ENCODE assay signal across 30 cellular contexts in genomic region chr15:40372966-40373365, GRCh38. TPM values are rescaled to one million over a fixed set of nuclear protein-coding genes. Genes with fewer than 3 reads are reported as not detected.
DNase-seq lines count a peak whose midpoint lies in the region; ATAC-seq, FAIRE-seq and TF ChIP-seq lines count a peak whose summit lies in the region.
"Had no signal": no experiment of that assay in that cellular context is flagged by ENCODE, and none has a peak within 500 bp of the region (broad histone marks: within the 10 kb centered on the region; RNA-seq: fewer than 3 reads in every experiment).

No MANE protein-coding gene starts in this region.

- no peak overlapping the region for H2BK15ac ChIP-seq in IMR-90 (ENCODE audit: low read depth, low read length)
- no peak overlapping the region for H2BK15ac ChIP-seq in mesenchymal stem cell (ENCODE audit: low read depth, poor library complexity, severe bottlenecking)

- no CpG with 5 or more reads among the region's 2 CpGs for WGBS in IMR-90 (ENCODE audit: extremely low coverage in 2 of 2, insufficient read length in 1 of 2), 2 experiments
- WGBS in mesenchymal stem cell = 3% methylated on average over 2 of the region's 2 CpGs
- 40% methylated on average over 2 of the region's 2 CpGs for WGBS in right lobe of liver (ENCODE audit: insufficient coverage, low coverage, low lambda C conversion rate, missing lambda C conversion rate)

- H3K9ac ChIP-seq in IMR-90 (ENCODE audit: low read depth, low read length) (no peak overlapping the region), mesenchymal stem cell (ENCODE audit: low read length) (no peak overlapping the region)

- H2BK12ac ChIP-seq in mesenchymal stem cell (ENCODE audit: low read length in 2 of 2) = no peak overlapping the region

- H3K4me1 ChIP-seq in IMR-90 (ENCODE audit: control insufficient read depth, insufficient read depth, low read length) = peaks cover 2% of the 10 kb centered on the region
- peaks cover 4% of the 10 kb centered on the region for H3K4me1 ChIP-seq in mesenchymal stem cell (ENCODE audit: control insufficient read depth, insufficient read depth, low read depth, low read length)
- no peaks in the 10 kb centered on the region for H3K4me1 ChIP-seq in right lobe of liver

- H2BK120ac ChIP-seq in IMR-90 (ENCODE audit: low read depth, low read length) (peak overlapping the region; percentile 74; the same call in 1 of the 2 replicates), mesenchymal stem cell (ENCODE audit: low read depth, low read length) (no peak overlapping the region)

- no peak for FAIRE-seq in H54 (lab: Jason Lieb, UNC)
- FAIRE-seq: G401.6 had no signal

- H3K4ac ChIP-seq in IMR-90 (ENCODE audit: low read depth, low read length) = no peak overlapping the region
- no peak overlapping the region for H3K4ac ChIP-seq in mesenchymal stem cell (ENCODE audit: low read depth in 1 of 2, low read length in 2 of 2)

- no peak overlapping the region for H2BK20ac ChIP-seq in IMR-90 (ENCODE audit: low read depth, low read length)

- H2BK5ac ChIP-seq in IMR-90 (ENCODE audit: low read depth, low read length, poor library complexity, severe bottlenecking) (peak overlapping the region; percentile 53), mesenchymal stem cell (ENCODE audit: low read depth, low read length, poor library complexity, severe bottlenecking) (no peak overlapping the region)

- H3K4me1 Mint-ChIP-seq in endothelial cell (ENCODE audit: unreplicated experiment) = peaks cover 27% of the 10 kb centered on the region
- H3K4me1 Mint-ChIP-seq: activated CD4-positive, alpha-beta T cell treated with anti-CD3 and anti-CD28 coated beads for 36 hours had no signal

- TF ChIP-seq RAD21 in IMR-90 (IDR thresholded peaks at IDR 0.05; ENCODE audit: low read length) = no peak

- H3K9me3 Mint-ChIP-seq in endothelial cell (ENCODE audit: unreplicated experiment) = no peaks in the 10 kb centered on the region
- H3K9me3 Mint-ChIP-seq: activated naive CD8-positive, alpha-beta T cell treated with anti-CD3 and anti-CD28 coated beads for 36 hours; central memory CD8-positive, alpha-beta T cell; IgD-negative memory B cell had no signal

- H3K27me3 Mint-ChIP-seq in endothelial cell (ENCODE audit: unreplicated experiment) = peaks cover 8% of the 10 kb centered on the region
- H3K27me3 Mint-ChIP-seq: activated CD4-positive, alpha-beta T cell treated with anti-CD3 and anti-CD28 coated beads for 36 hours; activated naive CD8-positive, alpha-beta T cell treated with anti-CD3 and anti-CD28 coated beads for 36 hours; central memory CD8-positive, alpha-beta T cell; IgD-negative memory B cell had no signal

- peaks cover 1% of the 10 kb centered on the region; the same call in 1 of the 2 replicates for H3K27me3 ChIP-seq in IMR-90 (ENCODE audit: control insufficient read depth, insufficient read depth, low read length)
- peaks cover 0 to 18% of the 10 kb centered on the region in 2 experiments for H3K27me3 ChIP-seq in mesenchymal stem cell (ENCODE audit: control insufficient read depth in 1 of 2, insufficient read depth in 1 of 2, low read length in 2 of 2)
- H3K27me3 ChIP-seq in right lobe of liver = no peaks in the 10 kb centered on the region
- H3K27me3 ChIP-seq: tibial artery had no signal

- H2AFZ ChIP-seq in IMR-90 (replicated peaks; ENCODE audit: low read length, poor library complexity) = peak overlapping the region; percentile 57
- no peak overlapping the region for H2AFZ ChIP-seq in mesenchymal stem cell (ENCODE audit: low read depth, low read length)

- no peak overlapping the region for H3K4me2 ChIP-seq in IMR-90 (ENCODE audit: low read depth, low read length)
- no peak overlapping the region for H3K4me2 ChIP-seq in mesenchymal stem cell (ENCODE audit: low read length, poor library complexity, severe bottlenecking)

- H4K91ac ChIP-seq in IMR-90 (ENCODE audit: insufficient read depth, low read depth, low read length) (0 out of 2 replicates have a peak overlapping the region, but pooled peaks have one; percentile 0), mesenchymal stem cell (ENCODE audit: low read length) (no peak overlapping the region)

- H3K36me3 ChIP-seq in IMR-90 (ENCODE audit: control insufficient read depth, insufficient read depth, low read length) (no peaks in the 10 kb centered on the region), mesenchymal stem cell (ENCODE audit: control insufficient read depth in 1 of 2, insufficient read depth in 2 of 2, low read depth in 1 of 2, low read length in 2 of 2) (no peaks in the 10 kb centered on the region), right lobe of liver (no peaks in the 10 kb centered on the region)
- H3K36me3 ChIP-seq: tibial artery had no signal

- ATAC-seq in IMR-90 (ENCODE audit: low read depth) (peak; percentile 34), sciatic nerve (no peak), right lobe of liver (no peak)
- ATAC-seq: activated CD4-positive, alpha-beta T cell treated with anti-CD3 and anti-CD28 coated beads for 36 hours; SK-N-SH treated with all-trans-retinoic acid at 6 μM for 48 hours; stimulated activated naive CD8-positive, alpha-beta T cell treated with anti-CD3 and anti-CD28 coated beads, Interleukin-15, Interleukin-2, amounts not matched to agents 100 U/mL and 50 U/mL, for 24 hours had no signal

- no peak overlapping the region for H3K4me3 Mint-ChIP-seq in endothelial cell (ENCODE audit: unreplicated experiment)
- H3K4me3 Mint-ChIP-seq: activated CD4-positive, alpha-beta T cell treated with anti-CD3 and anti-CD28 coated beads for 36 hours; activated naive CD8-positive, alpha-beta T cell treated with anti-CD3 and anti-CD28 coated beads for 36 hours; central memory CD8-positive, alpha-beta T cell; IgD-negative memory B cell had no signal

- H4K20me1 ChIP-seq in IMR-90 (ENCODE audit: insufficient read depth, low read length) = no peaks in the 10 kb centered on the region

- H3K23ac ChIP-seq in IMR-90 (ENCODE audit: low read depth, low read length) = no peak overlapping the region
- no peak overlapping the region for H3K23ac ChIP-seq in mesenchymal stem cell (ENCODE audit: low read length in 2 of 2)

- no peak overlapping the region for H4K5ac ChIP-seq in IMR-90 (ENCODE audit: low read depth, low read length)

- H3K56ac ChIP-seq in IMR-90 (ENCODE audit: extremely low read depth, insufficient read depth, low read length) = no peak overlapping the region

- H3K9me3 ChIP-seq in IMR-90 (ENCODE audit: control insufficient read depth, insufficient read depth, low read length) (no peaks in the 10 kb centered on the region), mesenchymal stem cell (ENCODE audit: control insufficient read depth, low read length) (no peaks in the 10 kb centered on the region), right lobe of liver (no peaks in the 10 kb centered on the region)
- H3K9me3 ChIP-seq: tibial artery had no signal

- peak overlapping the region; percentile 42 for H2AK9ac ChIP-seq in IMR-90 (replicated peaks; ENCODE audit: low read depth, low read length, poor library complexity)

- no peaks in the 10 kb centered on the region for H3K79me1 ChIP-seq in IMR-90 (ENCODE audit: low read depth in 1 of 2, low read length in 2 of 2)
- no peaks in the 10 kb centered on the region for H3K79me1 ChIP-seq in mesenchymal stem cell (replicated peaks; ENCODE audit: low read length, poor library complexity, severe bottlenecking)

- CTCF ChIA-PET in IMR-90 (lab: Yijun Ruan, JAX) = no interaction called here

- TF ChIP-seq POLR2A in IMR-90 (IDR thresholded peaks at IDR 0.05; ENCODE audit: low read depth, low read length) = no peak
- no peak for TF ChIP-seq POLR2A in H54 (IDR thresholded peaks at IDR 0.05; ENCODE audit: low read depth, low read length)
- TF ChIP-seq POLR2A in right lobe of liver (IDR thresholded peaks at IDR 0.05) = no peak

- POLR2A ChIA-PET in IMR-90 (lab: Charles Lee; ENCODE audit: unreplicated experiment) = no interaction called here

- DNase-seq in CD1c-positive myeloid dendritic cell (ENCODE audit: extremely low spot score) (peak; percentile 51), IMR-90 (peak; percentile 49), endothelial cell (ENCODE audit: low spot score) (no peak), mesenchymal stem cell (peak; percentile 47), H54 (ENCODE audit: insufficient read length, low spot score) (no peak), sciatic nerve (ENCODE audit: low spot score) (no peak), right lobe of liver (no peak)
- DNase-seq: ACHN; activated CD4-positive, alpha-beta T cell treated with anti-CD3 and anti-CD28 coated beads for 36 hours; activated effector memory CD4-positive, alpha-beta T cell treated with anti-CD3 and anti-CD28 coated beads, Interleukin-2, amount 50 U/mL, for 16 hours; activated naive CD8-positive, alpha-beta T cell treated with anti-CD3 and anti-CD28 coated beads for 36 hours; DMS153; head of caudate nucleus; NCI-H1105 treated with DMSO at 0.1 percent for 48 hours; NCI-H2029; NCI-H226; NCI-H748 treated with DMSO at 0.1 percent for 48 hours; stimulated activated naive CD8-positive, alpha-beta T cell treated with anti-CD3 and anti-CD28 coated beads, Interleukin-15, Interleukin-2, amounts not matched to agents 100 U/mL and 50 U/mL, for 24 hours; T-helper 2 cell had no signal

- no peak overlapping the region for H3K27ac ChIP-seq in IMR-90 (ENCODE audit: insufficient read depth, low read length)
- H3K27ac ChIP-seq in mesenchymal stem cell (ENCODE audit: low read length, poor library complexity, severe bottlenecking) = no peak overlapping the region
- H3K27ac ChIP-seq in right lobe of liver = no peak overlapping the region
- H3K27ac ChIP-seq: tibial artery had no signal

- in situ Hi-C loops in IMR-90 (cut with MboI; ENCODE audit: low sequenced_read_pairs) = no loop called here

- peaks cover 3% of the 10 kb centered on the region for H3K36me3 Mint-ChIP-seq in endothelial cell (ENCODE audit: low read depth, unreplicated experiment)
- H3K36me3 Mint-ChIP-seq: activated naive CD8-positive, alpha-beta T cell treated with anti-CD3 and anti-CD28 coated beads for 36 hours; IgD-negative memory B cell had no signal

- H2AK5ac ChIP-seq in IMR-90 (ENCODE audit: low read depth, low read length) (no peak overlapping the region; the same call in 1 of the 2 replicates), mesenchymal stem cell (ENCODE audit: low read length, severe bottlenecking) (no peak overlapping the region)

- no TSS peak for BruUV-seq in IMR-90 (replicated peaks; lab: Mats Ljungman, UMichigan)

- TF ChIP-seq CTCF in IMR-90 (conservative IDR thresholded peaks at IDR 0.05; ENCODE audit: low read depth, low read length) (no peak), endothelial cell (IDR thresholded peaks at IDR 0.05; ENCODE audit: unreplicated experiment) (no peak), right lobe of liver (IDR thresholded peaks at IDR 0.05) (no peak)

- H3K27ac Mint-ChIP-seq in endothelial cell (ENCODE audit: unreplicated experiment) = peak overlapping the region; percentile 83
- H3K27ac Mint-ChIP-seq: activated CD4-positive, alpha-beta T cell treated with anti-CD3 and anti-CD28 coated beads for 36 hours; activated naive CD8-positive, alpha-beta T cell treated with anti-CD3 and anti-CD28 coated beads for 36 hours; IgD-negative memory B cell; progenitor cell of endocrine pancreas had no signal

- dilution Hi-C loops in IMR-90 (cut with HindIII; ENCODE audit: low sequenced_read_pairs, unreplicated experiment) = no loop called here

- no peak overlapping the region for H3K18ac ChIP-seq in IMR-90 (ENCODE audit: low read depth, low read length)
- H3K18ac ChIP-seq in mesenchymal stem cell (ENCODE audit: low read depth in 1 of 2, low read length in 2 of 2) = no peak overlapping the region

- H4K8ac ChIP-seq in IMR-90 (ENCODE audit: low read depth in 2 of 2, low read length in 2 of 2) = peak overlapping the region in 1 of 2 experiments; percentile 50; a peak in 1 of 4 replicates
- no peak overlapping the region for H4K8ac ChIP-seq in mesenchymal stem cell (ENCODE audit: low read length)

- H3K14ac ChIP-seq in IMR-90 (replicated peaks; ENCODE audit: low read depth, low read length) (peak overlapping the region; percentile 35; the same call in 1 of the 2 replicates), mesenchymal stem cell (ENCODE audit: low read length in 2 of 2) (no peak overlapping the region)

- H3K4me3 ChIP-seq in IMR-90 (ENCODE audit: insufficient read depth, low read depth, low read length) (no peak overlapping the region), mesenchymal stem cell (ENCODE audit: insufficient read depth in 1 of 2, low read depth in 1 of 2, low read length in 2 of 2) (no peak overlapping the region), right lobe of liver (no peak overlapping the region)
- H3K4me3 ChIP-seq: tibial artery had no signal

- intact Hi-C loops in IMR-90 (cut with micrococcal nuclease) (no loop called here), sciatic nerve (cut with DNase I) (no loop called here), right lobe of liver (cut with DNase I) (no loop called here)

- 0 out of 2 replicates have a peak, but pooled peaks cover 3% of the 10 kb centered on the region for H3K9me1 ChIP-seq in IMR-90 (ENCODE audit: insufficient read depth, low read length)

RNA-seq across cellular contexts. Expression of gene KNSTRN, which starts 9.6 kb away (rescaled TPM):
- total RNA-seq in IMR-90 (2012; rRNA removed) = 73.5 and 73.6 TPM in 2 replicates
- 31.2 and 33.1 TPM in 2 replicates for polyA plus RNA-seq in IMR-90 (2012; rRNA removed)
- polyA plus RNA-seq in IMR-90 (2012; cell fraction: cytosol; rRNA removed) = 8.8 and 11.8 TPM in 2 replicates
- 4.1 and 22.6 TPM in 2 replicates for polyA plus RNA-seq in IMR-90 (2012; cell fraction: nucleus; rRNA removed; ENCODE audit: low replicate concordance)
- 26.0 TPM for total RNA-seq in endothelial cell (ENCODE audit: unreplicated experiment)
- 11.7 TPM for polyA plus RNA-seq in mesenchymal stem cell (2013, experiment 1 of 2)
- polyA plus RNA-seq in mesenchymal stem cell (2013, experiment 2 of 2) = 12.3 TPM
- 6.4 TPM for total RNA-seq in sciatic nerve
- total RNA-seq in right lobe of liver = 10 to 100 TPM in 4 of 6 experiments, 1 to 10 TPM in 2; 5.4 to 17.2 (median 11.2) TPM

RNA-seq across cellular contexts. Expression of gene DISP2, which starts 14.9 kb away (rescaled TPM):
- total RNA-seq in IMR-90 (2012; rRNA removed) = under 0.01 and 0.36 TPM in 2 replicates
- polyA plus RNA-seq in IMR-90 (2012; rRNA removed) = 0.34 and 0.42 TPM in 2 replicates
- 0.22 and 0.55 TPM in 2 replicates for polyA plus RNA-seq in IMR-90 (2012; cell fraction: cytosol; rRNA removed)
- 0.41 and 0.76 TPM in 2 replicates for polyA plus RNA-seq in IMR-90 (2012; cell fraction: nucleus; rRNA removed; ENCODE audit: low replicate concordance)
- 3.6 TPM for total RNA-seq in endothelial cell (ENCODE audit: unreplicated experiment)
- polyA plus RNA-seq in mesenchymal stem cell (2013, experiment 1 of 2) = 0.44 TPM
- polyA plus RNA-seq in mesenchymal stem cell (2013, experiment 2 of 2) = 0.49 TPM
- total RNA-seq in sciatic nerve = 2.1 TPM
- under 1 TPM; 0.06 to 0.71 (median 0.16) TPM for total RNA-seq in right lobe of liver

RNA-seq across cellular contexts. Expression of gene PHGR1, which starts 22.1 kb away (rescaled TPM):
- total RNA-seq in IMR-90 (2012; rRNA removed) = not detected in 2 replicates
- polyA plus RNA-seq in IMR-90 (2012; rRNA removed) = not detected in 2 replicates
- not detected in 2 replicates for polyA plus RNA-seq in IMR-90 (2012; cell fraction: cytosol; rRNA removed)
- polyA plus RNA-seq in IMR-90 (2012; cell fraction: nucleus; rRNA removed; ENCODE audit: low replicate concordance) = not detected in 2 replicates
- total RNA-seq in endothelial cell (ENCODE audit: unreplicated experiment) = not detected
- polyA plus RNA-seq in mesenchymal stem cell (2013, experiment 1 of 2) = not detected
- not detected for polyA plus RNA-seq in mesenchymal stem cell (2013, experiment 2 of 2)
- total RNA-seq in sciatic nerve = not detected
- total RNA-seq in right lobe of liver = not detected
- total RNA-seq: activated CD4-positive, alpha-beta T cell treated with anti-CD3 and anti-CD28 coated beads for 36 hours; activated naive CD8-positive, alpha-beta T cell treated with anti-CD3 and anti-CD28 coated beads for 36 hours; H4; kidney epithelial cell; lung microvascular endothelial cell; RPMI7951 had no signal
- polyA plus RNA-seq: BJ, IgD-negative memory B cell had no signal

RNA-seq across cellular contexts. Expression of gene CCDC9B, which starts 32.2 kb away (rescaled TPM):
- total RNA-seq in IMR-90 (2012; rRNA removed) = 19.7 and 30.0 TPM in 2 replicates
- 26.0 and 30.9 TPM in 2 replicates for polyA plus RNA-seq in IMR-90 (2012; rRNA removed)
- polyA plus RNA-seq in IMR-90 (2012; cell fraction: cytosol; rRNA removed) = 7.0 and 19.7 TPM in 2 replicates
- polyA plus RNA-seq in IMR-90 (2012; cell fraction: nucleus; rRNA removed; ENCODE audit: low replicate concordance) = 52.6 and 88.0 TPM in 2 replicates
- total RNA-seq in endothelial cell (ENCODE audit: unreplicated experiment) = 0.92 TPM
- 34.5 TPM for polyA plus RNA-seq in mesenchymal stem cell (2013, experiment 1 of 2)
- polyA plus RNA-seq in mesenchymal stem cell (2013, experiment 2 of 2) = 31.6 TPM
- total RNA-seq in sciatic nerve = 37.8 TPM
- total RNA-seq in right lobe of liver = 10 to 100 TPM in 1 of 6 experiments, 1 to 10 TPM in 5; 4.2 to 11.9 (median 4.7) TPM

RNA-seq across cellular contexts. Expression of gene IVD, which starts 32.6 kb away (rescaled TPM):
- total RNA-seq in IMR-90 (2012; rRNA removed) (27.5 and 31.7 TPM in 2 replicates), endothelial cell (ENCODE audit: unreplicated experiment) (56.2 TPM), sciatic nerve (67.8 TPM), right lobe of liver (100 to 1,000 TPM in 3 of 6 experiments, 10 to 100 TPM in 3; 89.7 to 231 (median 122) TPM)
- 38.3 and 41.1 TPM in 2 replicates for polyA plus RNA-seq in IMR-90 (2012; rRNA removed)
- polyA plus RNA-seq in IMR-90 (2012; cell fraction: cytosol; rRNA removed) = 29.2 and 45.5 TPM in 2 replicates
- 59.4 and 93.2 TPM in 2 replicates for polyA plus RNA-seq in IMR-90 (2012; cell fraction: nucleus; rRNA removed; ENCODE audit: low replicate concordance)
- 22.1 TPM for polyA plus RNA-seq in mesenchymal stem cell (2013, experiment 1 of 2)
- polyA plus RNA-seq in mesenchymal stem cell (2013, experiment 2 of 2) = 22.4 TPM

Comparison
In these comparisons a context has a peak if more than half of its experiments do, and no peak if none do; other contexts are left out.
1. DNase-seq: peak in CD1c-positive myeloid dendritic cell (single experiment), IMR-90 (single experiment) and mesenchymal stem cell (single experiment); none in endothelial cell (single experiment), H54 (single experiment), sciatic nerve (single experiment) and right lobe of liver (0 of 3).